3 cellular contexts compared by ENCODE assay signal in genomic region chr12:49936895-49937294, GRCh38.
TF ChIP-seq lines count a peak whose summit lies in the region.

No MANE protein-coding gene starts in this region.

TF ChIP-seq in Ishikawa, 13 proteins besides CTCF, POLR2A, EP300 and RAD21:
- peak; percentile 67 for TF ChIP-seq CEBPB (IDR thresholded peaks at IDR 0.05)
- TF ChIP-seq EGR1 (IDR thresholded peaks at IDR 0.05) = no peak

TF ChIP-seq in H1, 55 proteins besides CTCF, POLR2A, EP300 and RAD21:
- TF ChIP-seq MAX (IDR thresholded peaks at IDR 0.05) (no peak), TBP (IDR thresholded peaks at IDR 0.05; ENCODE audit: low read depth, low read length) (no peak), ASH2L (IDR thresholded peaks at IDR 0.05; ENCODE audit: low read length) (no peak), CEBPB (IDR thresholded peaks at IDR 0.05; ENCODE audit: low read depth, low read length) (peak; percentile 75; the same call in 1 of the 2 replicates)

TF ChIP-seq in SK-N-SH treated with all-trans-retinoic acid at 6 μM for 48 hours, 23 proteins besides CTCF, POLR2A, EP300 and RAD21:
- TF ChIP-seq RARB (CRISPR knock-in tag; IDR thresholded peaks at IDR 0.05) = no peak
- TF ChIP-seq ISL1 (CRISPR knock-in tag; IDR thresholded peaks at IDR 0.05) = no peak
